In the genomic region with DNA sequence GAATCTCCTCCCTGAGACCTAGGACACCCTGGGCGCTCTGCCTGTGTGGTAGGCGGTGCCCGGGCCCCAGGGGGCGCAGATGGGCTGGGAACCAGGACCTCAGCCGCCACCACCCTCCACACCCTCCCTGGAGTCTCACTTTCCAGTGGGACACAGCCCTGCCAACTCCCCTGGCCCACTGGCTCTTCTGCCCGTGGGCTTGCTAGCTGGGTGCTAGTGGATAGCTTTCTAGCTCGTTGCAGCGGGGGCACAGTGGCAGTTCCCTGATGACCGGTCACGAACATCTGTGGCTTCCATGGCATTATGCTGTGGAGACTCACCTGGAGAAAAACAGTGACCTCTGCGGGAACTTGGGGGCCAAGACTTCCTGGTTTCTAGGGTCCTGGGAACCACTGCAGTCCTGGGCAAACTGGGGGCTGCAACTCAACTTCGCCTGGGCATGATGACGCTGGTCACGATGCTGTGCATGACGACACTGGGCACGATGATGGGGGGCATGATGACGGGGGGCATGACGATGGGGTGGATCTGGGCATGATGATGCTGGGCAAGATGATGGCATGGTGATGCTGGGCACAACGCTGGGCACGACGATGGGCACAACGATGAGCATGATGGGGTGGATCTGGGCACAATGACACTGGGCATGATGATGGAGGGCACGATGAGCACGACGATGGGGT, we compare ENCODE assay signal across 14 cellular contexts. TPM values are rescaled to one million over a fixed set of nuclear protein-coding genes. Genes with fewer than 3 reads are reported as not detected.
A peak's percentile ranks its signal among the peaks of the same experiment; 100 is the strongest.
DNase-seq lines count a peak whose midpoint lies in the region; ATAC-seq and TF ChIP-seq lines count a peak whose summit lies in the region.
"Had no signal": no experiment of that assay in that cellular context is flagged by ENCODE, and none has a peak within 500 bp of the region (broad histone marks: within the 10 kb centered on the region; RNA-seq: fewer than 3 reads in every experiment).

No MANE protein-coding gene starts in this region.

- H2BK15ac ChIP-seq in H9 (ENCODE audit: low read depth, low read length): no peak overlapping the region

- CTCF ChIA-PET in CD8-positive, alpha-beta memory T cell (lab: Charles Lee): no interaction called here

- H3K4me3 Mint-ChIP-seq in H9 (no peak overlapping the region), glutamatergic neuron (ENCODE audit: unreplicated experiment) (no peak overlapping the region)
- H3K4me3 Mint-ChIP-seq in CD8-positive, alpha-beta memory T cell: no peak overlapping the region
- H3K4me3 Mint-ChIP-seq: activated T-helper 1 cell treated with anti-CD3 and anti-CD28 coated beads, Interleukin-12 subunit alpha, Interleukin-12 subunit beta, Interleukin-2, Interleukin-4 antibody, amounts not matched to agents 30 ng/mL and 10 ng/mL and 1 ng/mL, durations not matched to agents 14 hours and 24 hours and 36 hours; T-helper 2 cell treated with Interferon-gamma antibody and Interleukin-4, amounts not matched to agents 5 μg/mL and 100 μg/mL, for 36 hours had no signal

- H3K36me3 ChIP-seq in RWPE2 (ENCODE audit: low read depth) (no peaks in the 10 kb centered on the region), hepatocyte (replicated peaks; ENCODE audit: insufficient read depth, low read depth) (no peaks in the 10 kb centered on the region)
- no peaks in the 10 kb centered on the region for H3K36me3 ChIP-seq in CD8-positive, alpha-beta memory T cell (ENCODE audit: insufficient read depth, low read length)

- no peak overlapping the region for H3K18ac ChIP-seq in H9 (ENCODE audit: insufficient read length, low read depth, low read length)

- peaks cover 4% of the 10 kb centered on the region for H3K27me3 Mint-ChIP-seq in H9 (ENCODE audit: low read depth)
- H3K27me3 Mint-ChIP-seq in glutamatergic neuron (ENCODE audit: unreplicated experiment): no peaks in the 10 kb centered on the region
- peaks cover 3 to 5% of the 10 kb centered on the region in 2 donors for H3K27me3 Mint-ChIP-seq in CD8-positive, alpha-beta memory T cell

- no peaks in the 10 kb centered on the region for H3K9me3 ChIP-seq in H9 (ENCODE audit: control insufficient read depth, low read depth, low read length)
- no peaks in the 10 kb centered on the region for H3K9me3 ChIP-seq in RWPE2 (ENCODE audit: severe bottlenecking)
- no peaks in the 10 kb centered on the region for H3K9me3 ChIP-seq in hepatocyte (ENCODE audit: low read depth)
- no peaks in the 10 kb centered on the region for H3K9me3 ChIP-seq in CD8-positive, alpha-beta memory T cell (ENCODE audit: low read length)

- no peak overlapping the region for H2BK20ac ChIP-seq in H9 (ENCODE audit: low read depth, low read length, poor library complexity, severe bottlenecking)

- no peak overlapping the region for H3K56ac ChIP-seq in H9 (ENCODE audit: insufficient read length, low read depth, low read length)

- peak; percentile 27 for DNase-seq in H9
- peak; percentile 50 for DNase-seq in RWPE2 (ENCODE audit: low spot score)
- DNase-seq in hepatocyte (ENCODE audit: low spot score): no peak
- peak; percentile 7 for DNase-seq in stimulated activated CD8-positive, alpha-beta memory T cell treated with anti-CD3 and anti-CD28 coated beads, Interleukin-4, amount 100 ng/mL, for 48 hours
- no peak for DNase-seq in glutamatergic neuron
- DNase-seq in CD8-positive, alpha-beta memory T cell: no peak
- DNase-seq: activated CD4-positive, alpha-beta T cell treated with anti-CD3 and anti-CD28 coated beads for 4 hours; anterior cingulate cortex; NCI-H2081 treated with DMSO at 0.1 percent for 48 hours; NCI-H69 had no signal

- ATAC-seq in RWPE2 (ENCODE audit: low read depth) (no peak), GM21737 (IDR thresholded peaks at IDR 0.05; ENCODE audit: unreplicated experiment) (no peak)

- H2BK12ac ChIP-seq in H9 (ENCODE audit: insufficient read length, low read depth, low read length): no peak overlapping the region

- H2BK5ac ChIP-seq in H9 (ENCODE audit: insufficient read length, low read length): no peak overlapping the region

- H3K4me3 ChIP-seq in RWPE2 (ENCODE audit: severe bottlenecking) (no peak overlapping the region), hepatocyte (no peak overlapping the region)
- H3K4me3 ChIP-seq in CD8-positive, alpha-beta memory T cell (ENCODE audit: low read length): no peak overlapping the region

- H4K5ac ChIP-seq in H9 (ENCODE audit: insufficient read length, low read depth, low read length): no peak overlapping the region

- TF ChIP-seq CTCF in H9 (conservative IDR thresholded peaks at IDR 0.05) (peak; percentile 21; the same call in 1 of the 3 replicates), RWPE2 (IDR thresholded peaks at IDR 0.05; ENCODE audit: poor library complexity, severe bottlenecking) (no peak), hepatocyte (IDR thresholded peaks at IDR 0.05; ENCODE audit: poor library complexity) (no peak), glutamatergic neuron (IDR thresholded peaks at IDR 0.05; ENCODE audit: partially characterized antibody, unreplicated experiment) (no peak)

- no peak overlapping the region for H3K4me2 ChIP-seq in H9 (ENCODE audit: insufficient read depth, insufficient read length, low read length)
- H3K4me2 ChIP-seq in hepatocyte: no peak overlapping the region

- peak overlapping the region; percentile 55 for H3K23ac ChIP-seq in H9 (ENCODE audit: insufficient read length, low read depth, low read length)

- H3K4me1 Mint-ChIP-seq in H9 (peaks cover 12% of the 10 kb centered on the region in 2 experiments), glutamatergic neuron (ENCODE audit: low read depth, unreplicated experiment) (no peaks in the 10 kb centered on the region)
- no peaks in the 10 kb centered on the region for H3K4me1 Mint-ChIP-seq in CD8-positive, alpha-beta memory T cell

- H4K20me1 ChIP-seq in H9 (ENCODE audit: control insufficient read depth, insufficient read depth, insufficient read length) (no peaks in the 10 kb centered on the region), hepatocyte (ENCODE audit: insufficient read depth, poor library complexity, severe bottlenecking) (no peaks in the 10 kb centered on the region)

- H3K79me2 ChIP-seq in H9 (ENCODE audit: insufficient read depth, low read length) (no peaks in the 10 kb centered on the region), hepatocyte (no peaks in the 10 kb centered on the region)

- H3K4me1 ChIP-seq in H9 (ENCODE audit: insufficient read depth, low read length) (no peaks in the 10 kb centered on the region), RWPE2 (ENCODE audit: insufficient read depth, poor library complexity, severe bottlenecking) (no peaks in the 10 kb centered on the region), hepatocyte (ENCODE audit: insufficient read depth) (no peaks in the 10 kb centered on the region)
- H3K4me1 ChIP-seq in CD8-positive, alpha-beta memory T cell (ENCODE audit: insufficient read depth, low read length): no peaks in the 10 kb centered on the region

- no peak overlapping the region for H4K91ac ChIP-seq in H9 (ENCODE audit: insufficient read length, low read depth, low read length)

- no peaks in the 10 kb centered on the region for H3K79me1 ChIP-seq in H9 (ENCODE audit: insufficient read depth, low read depth, low read length, poor library complexity, severe bottlenecking)

- H3K23me2 ChIP-seq in H9 (ENCODE audit: insufficient read length, low read depth, low read length, poor library complexity, severe bottlenecking): no peaks in the 10 kb centered on the region

- H3K9me2 ChIP-seq in hepatocyte (replicated peaks; ENCODE audit: insufficient read depth): no peaks in the 10 kb centered on the region

- H3K36me3 Mint-ChIP-seq in H9 (ENCODE audit: insufficient read depth in 1 of 3, low read depth in 3 of 3) (no peaks in the 10 kb centered on the region), glutamatergic neuron (ENCODE audit: unreplicated experiment) (no peaks in the 10 kb centered on the region)
- no peaks in the 10 kb centered on the region for H3K36me3 Mint-ChIP-seq in CD8-positive, alpha-beta memory T cell

- H3K27ac ChIP-seq in H9 (ENCODE audit: insufficient read length, low read depth, low read length) (no peak overlapping the region), RWPE2 (ENCODE audit: poor library complexity, severe bottlenecking) (no peak overlapping the region), hepatocyte (peak overlapping the region; percentile 46)
- no peak overlapping the region for H3K27ac ChIP-seq in CD8-positive, alpha-beta memory T cell (ENCODE audit: low read depth, low read length)
- H3K27ac ChIP-seq: RWPE1 had no signal

- no peak overlapping the region for H3T11ph ChIP-seq in H9 (ENCODE audit: low read length)

- H3K27me3 ChIP-seq in H9 (ENCODE audit: insufficient read depth, low read length) (no peaks in the 10 kb centered on the region), RWPE2 (ENCODE audit: insufficient read depth, poor library complexity, severe bottlenecking) (no peaks in the 10 kb centered on the region), hepatocyte (no peaks in the 10 kb centered on the region)
- H3K27me3 ChIP-seq in CD8-positive, alpha-beta memory T cell (ENCODE audit: insufficient read depth, low read length, poor library complexity, severe bottlenecking): no peaks in the 10 kb centered on the region

- H3K9me3 Mint-ChIP-seq in H9: peaks cover 4 to 6% of the 10 kb centered on the region in 2 experiments; a peak in 3 of 5 replicates
- no peaks in the 10 kb centered on the region for H3K9me3 Mint-ChIP-seq in glutamatergic neuron (ENCODE audit: unreplicated experiment)
- H3K9me3 Mint-ChIP-seq in CD8-positive, alpha-beta memory T cell: peaks cover 0 to 2% (median 0%) of the 10 kb centered on the region in 5 donors
- H3K9me3 Mint-ChIP-seq: activated T-helper 1 cell treated with anti-CD3 and anti-CD28 coated beads, Interleukin-12 subunit alpha, Interleukin-12 subunit beta, Interleukin-2, Interleukin-4 antibody, amounts not matched to agents 30 ng/mL and 10 ng/mL and 1 ng/mL, durations not matched to agents 14 hours and 24 hours and 36 hours; T-helper 2 cell treated with Interferon-gamma antibody and Interleukin-4, amounts not matched to agents 5 μg/mL and 100 μg/mL, for 36 hours had no signal

- H3K4ac ChIP-seq in H9 (ENCODE audit: low read depth, low read length): no peak overlapping the region

- no peak overlapping the region for H3K9ac ChIP-seq in H9 (ENCODE audit: extremely low read depth, insufficient read length, low read length)

- H3K27ac Mint-ChIP-seq in H9 (no peak overlapping the region; a peak in 1 of 7 replicates), glutamatergic neuron (ENCODE audit: unreplicated experiment) (no peak overlapping the region)
- H3K27ac Mint-ChIP-seq in CD8-positive, alpha-beta memory T cell: no peak overlapping the region
- H3K27ac Mint-ChIP-seq: activated T-helper 1 cell treated with anti-CD3 and anti-CD28 coated beads, Interleukin-12 subunit alpha, Interleukin-12 subunit beta, Interleukin-2, Interleukin-4 antibody, amounts not matched to agents 30 ng/mL and 10 ng/mL and 1 ng/mL, durations not matched to agents 14 hours and 24 hours and 36 hours; T-helper 2 cell treated with Interferon-gamma antibody and Interleukin-4, amounts not matched to agents 5 μg/mL and 100 μg/mL, for 36 hours had no signal

- no peak overlapping the region for H2BK120ac ChIP-seq in H9 (ENCODE audit: low read depth, low read length, poor library complexity, severe bottlenecking)

- no peak overlapping the region for H2AK5ac ChIP-seq in H9 (ENCODE audit: insufficient read length, low read length)

- no peak overlapping the region for H3K14ac ChIP-seq in H9 (ENCODE audit: insufficient read depth, low read length)

- no peak overlapping the region for H4K8ac ChIP-seq in H9 (replicated peaks; ENCODE audit: insufficient read length, low read depth, low read length)

- POLR2A ChIA-PET in CD8-positive, alpha-beta memory T cell (lab: Charles Lee): no interaction called here

- no CpG with 5 or more reads among the region's 25 CpGs for WGBS in H9 (ENCODE audit: extremely low coverage, insufficient read length, low lambda C conversion rate)
- WGBS in hepatocyte (ENCODE audit: low lambda C conversion rate, missing lambda C conversion rate): 86% methylated on average over 19 of the region's 25 CpGs

- H2AFZ ChIP-seq in H9 (ENCODE audit: low read length): no peak overlapping the region
- no peak overlapping the region for H2AFZ ChIP-seq in hepatocyte

RNA-seq across cellular contexts. Expression of gene ALLC, which starts 31.0 kb away (rescaled TPM):
- not detected in 2 replicates for total RNA-seq in H9 (2021)
- total RNA-seq in hepatocyte: not detected in 2 replicates
- not detected in 2 replicates for polyA plus RNA-seq in hepatocyte
- not detected for total RNA-seq in glutamatergic neuron (ENCODE audit: unreplicated experiment)
- not detected for total RNA-seq in CD8-positive, alpha-beta memory T cell
- not detected for polyA plus RNA-seq in CD8-positive, alpha-beta memory T cell
- total RNA-seq: activated T-helper 1 cell treated with anti-CD3 and anti-CD28 coated beads, Interleukin-12 subunit alpha, Interleukin-12 subunit beta, Interleukin-2, Interleukin-4 antibody, amounts not matched to agents 30 ng/mL and 10 ng/mL and 1 ng/mL, durations not matched to agents 14 hours and 24 hours and 36 hours had no signal

RNA-seq across cellular contexts. Expression of gene COLEC11, which starts 32.0 kb away (rescaled TPM):
- total RNA-seq in H9 (2021) (0.39 TPM in 1 of 2 replicates, not detected in the other), hepatocyte (22.6 TPM in 2 replicates), glutamatergic neuron (ENCODE audit: unreplicated experiment) (not detected)
- 20.9 and 21.5 TPM in 2 replicates for polyA plus RNA-seq in hepatocyte
- total RNA-seq in CD8-positive, alpha-beta memory T cell: under 1 TPM; 0.24 to 0.29 TPM
- polyA plus RNA-seq in CD8-positive, alpha-beta memory T cell: not detected
- total RNA-seq: activated T-helper 1 cell treated with anti-CD3 and anti-CD28 coated beads, Interleukin-12 subunit alpha, Interleukin-12 subunit beta, Interleukin-2, Interleukin-4 antibody, amounts not matched to agents 30 ng/mL and 10 ng/mL and 1 ng/mL, durations not matched to agents 14 hours and 24 hours and 36 hours had no signal

RNA-seq across cellular contexts. Expression of gene RPS7, which starts 51.9 kb away (rescaled TPM):
- 2,120 and 2,130 TPM in 2 replicates for total RNA-seq in H9 (2021)
- 3,340 and 3,712 TPM in 2 replicates for total RNA-seq in hepatocyte
- 400 and 446 TPM in 2 replicates for polyA plus RNA-seq in hepatocyte
- total RNA-seq in glutamatergic neuron (ENCODE audit: unreplicated experiment): 729 TPM
- total RNA-seq in CD8-positive, alpha-beta memory T cell: 1,000 to 10,000 TPM; 1,423 to 1,459 TPM
- 1,173 TPM for polyA plus RNA-seq in CD8-positive, alpha-beta memory T cell

Comparison
In these comparisons a context has a peak if more than half of its experiments do, and no peak if none do; other contexts are left out.
1. DNase-seq: peak in H9 (single experiment), RWPE2 (single experiment) and stimulated activated CD8-positive, alpha-beta memory T cell treated with anti-CD3 and anti-CD28 coated beads, Interleukin-4, amount 100 ng/mL, for 48 hours (single experiment); none in hepatocyte (single experiment), glutamatergic neuron (single experiment) and CD8-positive, alpha-beta memory T cell (0 of 5).
2. RNA of gene COLEC11, which starts 32.0 kb away (total RNA-seq): 22.6 TPM in hepatocyte; 0.39 TPM in H9, not detected in glutamatergic neuron (single experiment) and 0.24 to 0.29 TPM in CD8-positive, alpha-beta memory T cell; every median in the first group is over 10 times any median in the second.